31 cellular contexts compared by ENCODE assay signal in genomic region chr7:95338832-95339231, GRCh38. TPM values are rescaled to one million over a fixed set of nuclear protein-coding genes. Genes with fewer than 3 reads are reported as not detected.
"Had no signal": no experiment of that assay in that cellular context is flagged by ENCODE, and none has a peak within 500 bp of the region (broad histone marks: within the 10 kb centered on the region; RNA-seq: fewer than 3 reads in every experiment).

No MANE protein-coding gene starts in this region.

- H3K9me3 ChIP-seq: colonic mucosa, esophagus squamous epithelium, gastrocnemius medialis, left ventricle myocardium inferior, lower lobe of right lung, mucosa of descending colon had no signal

- H3K4me1 ChIP-seq: colonic mucosa, esophagus squamous epithelium, gastrocnemius medialis, heart right ventricle, left ventricle myocardium inferior, lower lobe of right lung had no signal

- DNase-seq: colonic mucosa; cortex of kidney; effector CD8-positive, alpha-beta T cell; effector memory CD8-positive, alpha-beta T cell; endodermal cell; erythroblast; esophagus squamous epithelium; foreskin fibroblast; foreskin melanocyte; gastrocnemius medialis; glutamatergic neuron; head of caudate nucleus; heart right ventricle; hippocampal formation; left cardiac atrium; left ventricle myocardium inferior; lower lobe of right lung; mesenchymal stem cell; mucosa of descending colon; naive B cell had no signal

- H3K4me3 ChIP-seq: colonic mucosa, esophagus squamous epithelium, gastrocnemius medialis, heart right ventricle, left ventricle myocardium inferior, lower lobe of right lung, mucosa of descending colon had no signal

- ATAC-seq: effector memory CD8-positive, alpha-beta T cell; esophagus mucosa; gastrocnemius medialis; heart right ventricle; left cardiac atrium; lower lobe of right lung; mucosa of descending colon had no signal

- H3K27me3 ChIP-seq: colonic mucosa, esophagus squamous epithelium, gastrocnemius medialis, heart right ventricle had no signal

- FAIRE-seq: endometrium, islet of Langerhans, keratinocyte had no signal

- H3K36me3 ChIP-seq: colonic mucosa, esophagus squamous epithelium, gastrocnemius medialis, heart right ventricle, left ventricle myocardium inferior, lower lobe of right lung had no signal

- H3K27ac ChIP-seq: colonic mucosa, epithelial cell of prostate, esophagus squamous epithelium, gastrocnemius medialis, heart right ventricle, left ventricle myocardium inferior, lower lobe of right lung had no signal

RNA-seq across cellular contexts. Expression of gene PON1, which starts 14.5 kb away (rescaled TPM):
- total RNA-seq: colonic mucosa, dermis microvascular lymphatic vessel endothelial cell, esophagus mucosa, esophagus squamous epithelium, glomerular endothelial cell, heart right ventricle, kidney epithelial cell, left cardiac atrium, left ventricle myocardium inferior, lung microvascular endothelial cell, mesothelial cell of epicardium, mucosa of descending colon, myocyte had no signal
- polyA plus RNA-seq: keratinocyte had no signal

RNA-seq across cellular contexts. Expression of gene PON3, which starts 57.3 kb away (rescaled TPM):
- total RNA-seq: glomerular endothelial cell, kidney epithelial cell, lung microvascular endothelial cell, mesothelial cell of epicardium, myocyte had no signal
